Comparison of ENCODE assay signal across 13 cellular contexts in genomic region chr2:172088245-172089004, GRCh38. TPM values are rescaled to one million over a fixed set of nuclear protein-coding genes. Genes with fewer than 3 reads are reported as not detected.
A peak's percentile ranks its signal among the peaks of the same experiment; 100 is the strongest.
DNase-seq lines count a peak whose midpoint lies in the region; ATAC-seq and TF ChIP-seq lines count a peak whose summit lies in the region.
"Had no signal": no experiment of that assay in that cellular context is flagged by ENCODE, and none has a peak within 500 bp of the region (broad histone marks: within the 10 kb centered on the region; RNA-seq: fewer than 3 reads in every experiment).

No MANE protein-coding gene starts in this region.

- peak overlapping the region; percentile 89 for H3K9ac ChIP-seq in GM23248

- TF ChIP-seq CTCF in C4-2B (conservative IDR thresholded peaks at IDR 0.05): no peak
- no peak for TF ChIP-seq CTCF in natural killer cell (IDR thresholded peaks at IDR 0.05)
- no peak for TF ChIP-seq CTCF in testis (IDR thresholded peaks at IDR 0.05)

- TF ChIP-seq POLR2A in testis (IDR thresholded peaks at IDR 0.05): no peak

- DNase-seq in GM23248: no peak
- DNase-seq in central memory CD8-positive, alpha-beta T cell (ENCODE audit: low spot score in 2 of 2): no peak
- DNase-seq in natural killer cell: no peak
- DNase-seq in central memory CD4-positive, alpha-beta T cell: no peak
- DNase-seq in NCI-H1092 treated with DMSO at 0.1 percent for 48 hours (lab: John Stamatoyannopoulos, UW): no peak
- DNase-seq in testis: no peak
- DNase-seq: HCEC 1CT; mesenchymal stem cell; MG63; NCI-H526; stimulated activated CD4-positive, alpha-beta T cell treated with anti-CD3 and anti-CD28 coated beads, Interleukin-12 subunit alpha, Interleukin-12 subunit beta, amount 100 ng/mL, for 4 hours had no signal

- in situ Hi-C loops in GM23248 (cut with MboI): no loop called here

- peak overlapping the region; percentile 75 for H3K27ac ChIP-seq in C4-2B
- peak overlapping the region; percentile 92 for H3K27ac ChIP-seq in GM23248
- no peak overlapping the region for H3K27ac ChIP-seq in testis
- H3K27ac ChIP-seq: gastroesophageal sphincter had no signal

- H3K4me1 ChIP-seq in GM23248 (ENCODE audit: insufficient read depth): peaks cover 7% of the 10 kb centered on the region; the same call in 1 of the 2 replicates
- peaks cover 8% of the 10 kb centered on the region for H3K4me1 ChIP-seq in testis

- H3K9me3 Mint-ChIP-seq in central memory CD8-positive, alpha-beta T cell: no peaks in the 10 kb centered on the region
- no peaks in the 10 kb centered on the region for H3K9me3 Mint-ChIP-seq in natural killer cell

- no peak for ATAC-seq in central memory CD8-positive, alpha-beta T cell (replicated peaks; ENCODE audit: extremely low read depth, poor library complexity, severe bottlenecking)
- ATAC-seq in natural killer cell: no peak
- ATAC-seq: gastroesophageal sphincter had no signal

- 56% methylated on average over 36 to 37 of the region's 37 CpGs for WGBS in GM23248 (ENCODE audit: low coverage in 1 of 2, low lambda C conversion rate in 2 of 2, missing lambda C conversion rate in 2 of 2), 2 experiments
- whole genome bisulfite sequencing in testis, 2 donors: 9% methylated on average over 33 to 37 of the region's 37 CpGs

- H3K27ac Mint-ChIP-seq in central memory CD8-positive, alpha-beta T cell (ENCODE audit: low read depth): peak overlapping the region; percentile 73
- H3K27ac Mint-ChIP-seq in natural killer cell: peak overlapping the region; percentile 29 to 70

- peaks cover 36% of the 10 kb centered on the region for H3K79me2 ChIP-seq in GM23248 (ENCODE audit: insufficient read depth)

- peaks cover 48% of the 10 kb centered on the region for H3K36me3 Mint-ChIP-seq in central memory CD8-positive, alpha-beta T cell (ENCODE audit: insufficient read depth)
- no peaks in the 10 kb centered on the region for H3K36me3 Mint-ChIP-seq in natural killer cell

- peak overlapping the region; percentile 90 for H2AFZ ChIP-seq in GM23248

- intact Hi-C loops in natural killer cell (cut with micrococcal nuclease) (no loop called here), testis (cut with DNase I; ENCODE audit: low total_unique reads) (no loop called here)

- H3K4me3 ChIP-seq in GM23248 (peak overlapping the region; percentile 81), testis (no peak overlapping the region)
- H3K4me3 ChIP-seq: MG63 had no signal

- H3K27me3 ChIP-seq in GM23248 (replicated peaks; ENCODE audit: insufficient read depth) (peaks cover 12% of the 10 kb centered on the region; the same call in 1 of the 2 replicates), testis (peaks cover 5% of the 10 kb centered on the region)
- H3K27me3 ChIP-seq: MG63 had no signal

- H3K27me3 Mint-ChIP-seq in central memory CD8-positive, alpha-beta T cell: peaks cover 98% of the 10 kb centered on the region
- peaks cover 82 to 95% of the 10 kb centered on the region in 2 donors for H3K27me3 Mint-ChIP-seq in natural killer cell (ENCODE audit: low read depth in 2 of 2)

- no peak overlapping the region for H3K4me2 ChIP-seq in GM23248 (ENCODE audit: unreplicated experiment)

- H3K4me3 Mint-ChIP-seq in central memory CD8-positive, alpha-beta T cell: peak overlapping the region; percentile 73
- peak overlapping the region; percentile 17 for H3K4me3 Mint-ChIP-seq in natural killer cell

- H3K36me3 ChIP-seq in GM23248 (ENCODE audit: low read depth): no peaks in the 10 kb centered on the region
- no peaks in the 10 kb centered on the region for H3K36me3 ChIP-seq in testis (ENCODE audit: low read depth, missing control alignments)
- H3K36me3 ChIP-seq: gastroesophageal sphincter had no signal

- H4K20me1 ChIP-seq in GM23248 (ENCODE audit: insufficient read depth): no peaks in the 10 kb centered on the region

- peaks cover 41% of the 10 kb centered on the region for H3K4me1 Mint-ChIP-seq in central memory CD8-positive, alpha-beta T cell
- peaks cover 50 to 62% of the 10 kb centered on the region in 2 donors for H3K4me1 Mint-ChIP-seq in natural killer cell

- H3K9me2 ChIP-seq in GM23248 (ENCODE audit: insufficient read depth): no peaks in the 10 kb centered on the region

- no peaks in the 10 kb centered on the region for H3K9me3 ChIP-seq in GM23248 (ENCODE audit: low read depth)
- H3K9me3 ChIP-seq in testis: no peaks in the 10 kb centered on the region
- H3K9me3 ChIP-seq: gastroesophageal sphincter, MG63 had no signal

- H3F3A ChIP-seq in GM23248 (ENCODE audit: insufficient read depth): no peaks in the 10 kb centered on the region

RNA-seq across cellular contexts. Expression of gene DLX1, which starts 3.1 kb away (rescaled TPM):
- total RNA-seq in GM23248 (2014; rRNA removed; shearing (Covaris generic)): 3.3 and 3.8 TPM in 2 replicates
- polyA plus RNA-seq in GM23248 (2016; fragmentation: Nextera tagmentation; extraction: Ambion mirVana) (7.9 and 9.5 TPM in 2 replicates), testis (ENCODE audit: insufficient read depth, low read depth, low replicate concordance) (0.21 TPM)
- total RNA-seq in natural killer cell (not detected), testis (not detected)

RNA-seq across cellular contexts. Expression of gene DLX2, which starts 14.3 kb away (rescaled TPM):
- total RNA-seq in GM23248 (2014; rRNA removed; shearing (Covaris generic)): 2.8 and 4.7 TPM in 2 replicates
- polyA plus RNA-seq in GM23248 (2016; fragmentation: Nextera tagmentation; extraction: Ambion mirVana) (6.0 and 6.8 TPM in 2 replicates), testis (ENCODE audit: insufficient read depth, low read depth, low replicate concordance) (0.29 TPM)
- total RNA-seq in natural killer cell (under 1 TPM; 0.55 to 0.84 (median 0.78) TPM), testis (1 to 10 TPM in 1 of 2 donors, under 1 TPM in 1; 0.99 to 1.1 TPM)
- total RNA-seq: gastroesophageal sphincter had no signal

Comparison
In these comparisons a context has a peak if more than half of its experiments do, and no peak if none do; other contexts are left out.
1. H3K27ac ChIP-seq: peak in C4-2B (single experiment) and GM23248 (single experiment); none in testis (0 of 2).